Comparison of ENCODE assay signal across 31 cellular contexts in genomic region chr9:107660976-107661375, GRCh38.
DNase-seq lines count a peak whose midpoint lies in the region; ATAC-seq, FAIRE-seq and TF ChIP-seq lines count a peak whose summit lies in the region.
"Had no signal": no experiment of that assay in that cellular context is flagged by ENCODE, and none has a peak within 500 bp of the region (broad histone marks: within the 10 kb centered on the region; RNA-seq: fewer than 3 reads in every experiment).

No MANE protein-coding gene starts in this region.

- CTCF ChIA-PET in HEK293 (lab: Yijun Ruan, JAX) (no interaction called here), HepG2 (lab: Yijun Ruan, JAX; ENCODE audit: low intra/inter-chr PET ratio, low total read pairs) (no interaction called here)

- ATAC-seq in HepG2, result no peak
- ATAC-seq in GM21576 (IDR thresholded peaks at IDR 0.05; ENCODE audit: unreplicated experiment), result no peak
- ATAC-seq: A549; CD8-positive, alpha-beta T cell had no signal

- H3K36me3 ChIP-seq in HEK293 (ENCODE audit: control insufficient read depth in 2 of 2, insufficient read depth in 1 of 2, low read length in 2 of 2), result no peaks in the 10 kb centered on the region
- H3K36me3 ChIP-seq in HepG2 (replicated peaks in 1 of 2; ENCODE audit: control insufficient read depth in 1 of 2, insufficient read depth in 2 of 2, low read length in 2 of 2), result no peaks in the 10 kb centered on the region
- H3K36me3 ChIP-seq: BE2C; BLaER1; BLaER1 treated with 17β-estradiol and CSF1 and Interleukin-3, amounts not matched to agents 10 nM and 100 nM had no signal

- FAIRE-seq in HepG2 (lab: Jason Lieb, UNC), result no peak
- FAIRE-seq: A204.1, A549, D721Med had no signal

- DNase-seq in HepG2 (ENCODE audit: low spot score) (no peak), T-helper 1 cell (no peak)
- DNase-seq: 8988T; ACHN; AML-193; BE2C; C1 segment of cervical spinal cord; Caco-2; Calu3; CD4-positive, alpha-beta memory T cell; CD4-positive, alpha-beta T cell; CD4-positive, CD25-positive, alpha-beta regulatory T cell; CD8-positive, alpha-beta memory T cell; CD8-positive, alpha-beta T cell; COR-L47; DMS 273 treated with DMSO at 0.1 percent for 48 hours; DMS153; DMS53; DMS79; DMS79 treated with DMSO at 0.1 percent for 48 hours; DND-41; EL had no signal

- H3K27me3 ChIP-seq in HepG2 (ENCODE audit: control insufficient read depth in 1 of 2, insufficient read depth in 2 of 2, low read length in 2 of 2), result no peaks in the 10 kb centered on the region
- H3K27me3 ChIP-seq: BE2C; BLaER1; BLaER1 treated with 17β-estradiol and CSF1 and Interleukin-3, amounts not matched to agents 10 nM and 100 nM had no signal

- intact Hi-C loops in HepG2 (cut with micrococcal nuclease; ENCODE audit: unreplicated experiment), result no loop called here

- H3K4me3 ChIP-seq in HEK293 (ENCODE audit: low read depth, low read length), result no peak overlapping the region
- H3K4me3 ChIP-seq in HepG2 (replicated peaks in 1 of 3; ENCODE audit: insufficient read depth in 1 of 3, low read depth in 2 of 3, low read length in 3 of 3), result no peak overlapping the region
- H3K4me3 ChIP-seq: A549; BLaER1; BLaER1 treated with 17β-estradiol and CSF1 and Interleukin-3, amounts not matched to agents 10 nM and 100 nM had no signal

- H3K4me1 ChIP-seq in HEK293 (ENCODE audit: control insufficient read depth, insufficient read depth, low read length) (no peaks in the 10 kb centered on the region), HepG2 (ENCODE audit: insufficient read depth, low read length) (no peaks in the 10 kb centered on the region)
- H3K4me1 ChIP-seq: A549; BE2C; BLaER1; BLaER1 treated with 17β-estradiol and CSF1 and Interleukin-3, amounts not matched to agents 10 nM and 100 nM; Caco-2 had no signal

- WGBS in HepG2 (ENCODE audit: low lambda C conversion rate), result 4% methylated on average over 2 of the region's 2 CpGs

- no peak for TF ChIP-seq RAD21 in HepG2 (CRISPR knock-in tag; IDR thresholded peaks at IDR 0.05)

- no TSS peak for BruUV-seq in HepG2 (replicated peaks; lab: Mats Ljungman, UMichigan)

- no peaks in the 10 kb centered on the region for H3K9me3 ChIP-seq in HEK293 (ENCODE audit: control insufficient read depth, insufficient read depth, low read depth, low read length)
- H3K9me3 ChIP-seq in HepG2 (ENCODE audit: low read length), result no peaks in the 10 kb centered on the region
- H3K9me3 ChIP-seq: A549, BE2C, BLaER1, Caco-2 had no signal

- in situ Hi-C loops in HepG2 (cut with HindIII; ENCODE audit: extremely low pct_ligation_motif_present, low pct_unique_long_range_greater_than_20kb), result no loop called here

- H3K27ac ChIP-seq in HEK293 (ENCODE audit: extremely low read depth, low read depth, low read length) (no peak overlapping the region), HepG2 (ENCODE audit: extremely low read length, insufficient read depth, low read length) (no peak overlapping the region)
- H3K27ac ChIP-seq: 22Rv1; A549; BLaER1; BLaER1 treated with 17β-estradiol and CSF1 and Interleukin-3, amounts not matched to agents 10 nM and 100 nM; C4-2B had no signal

- POLR2A ChIA-PET in HEK293 (lab: Yijun Ruan, JAX) (no interaction called here), HepG2 (lab: Yijun Ruan, JAX) (no interaction called here)

- no peak for TF ChIP-seq EP300 in HepG2 (IDR thresholded peaks at IDR 0.05; ENCODE audit: low read depth in 2 of 2, low read length in 2 of 2)
- TF ChIP-seq EP300 in HepG2 (CRISPR knock-in tag; IDR thresholded peaks at IDR 0.05; ENCODE audit: borderline replicate concordance), result no peak

- H3K4me2 ChIP-seq in HepG2 (ENCODE audit: low read depth, low read length), result no peak overlapping the region
- H3K4me2 ChIP-seq: A549; BLaER1; BLaER1 treated with 17β-estradiol and CSF1 and Interleukin-3, amounts not matched to agents 10 nM and 100 nM had no signal

- TF ChIP-seq POLR2A in HepG2 (IDR thresholded peaks at IDR 0.05; ENCODE audit: insufficient read depth in 1 of 2, low read depth in 2 of 2, low read length in 2 of 2), result no peak

- no peak for TF ChIP-seq CTCF in HEK293 (tag by site-specific recombination; IDR thresholded peaks at IDR 0.05)
- no peak for TF ChIP-seq CTCF in HepG2 (CRISPR knock-in tag; IDR thresholded peaks at IDR 0.05)

- no peaks in the 10 kb centered on the region for H4K20me1 ChIP-seq in HepG2 (ENCODE audit: insufficient read depth, low read length)
- H4K20me1 ChIP-seq: BLaER1; BLaER1 treated with 17β-estradiol and CSF1 and Interleukin-3, amounts not matched to agents 10 nM and 100 nM had no signal

- H2AFZ ChIP-seq in HepG2 (ENCODE audit: low read length), result no peak overlapping the region

- H3K9ac ChIP-seq in HepG2 (ENCODE audit: insufficient read depth, low read depth, low read length), result no peak overlapping the region
- H3K9ac ChIP-seq: BLaER1; BLaER1 treated with 17β-estradiol and CSF1 and Interleukin-3, amounts not matched to agents 10 nM and 100 nM had no signal

- no peaks in the 10 kb centered on the region for H3K79me2 ChIP-seq in HepG2 (ENCODE audit: insufficient read depth, low read length)

TF ChIP-seq in HEK293, 187 proteins besides CTCF, POLR2A, EP300 and RAD21 (continues in another document):
- TF ChIP-seq ATF2 (tag by site-specific recombination; IDR thresholded peaks at IDR 0.05; ENCODE audit: low read depth) (peak; percentile 30; the same call in 1 of the 2 replicates), ZSCAN4 (tag by site-specific recombination; IDR thresholded peaks at IDR 0.05) (no peak), EGR2 (tag by site-specific recombination; IDR thresholded peaks at IDR 0.05; ENCODE audit: low read depth) (no peak)

TF ChIP-seq in HepG2, 621 proteins besides CTCF, POLR2A, EP300 and RAD21:
- no peak for TF ChIP-seq ZNF468 (CRISPR knock-in tag; IDR thresholded peaks at IDR 0.05)
- peak; percentile 65; the same call in 1 of the 2 replicates for TF ChIP-seq ATF7 (IDR thresholded peaks at IDR 0.05)
- TF ChIP-seq ATF7 (CRISPR knock-in tag; IDR thresholded peaks at IDR 0.05), result no peak

Comparison
In these comparisons a context has a peak if more than half of its experiments do, and no peak if none do; other contexts are left out.
1. Of the 63 proteins assayed by ChIP-seq in both HepG2 and HEK293: peak only in HepG2: none; only in HEK293: ATF2; in both: none; in neither: 62.